8 cellular contexts compared by ENCODE assay signal in the genomic region with DNA sequence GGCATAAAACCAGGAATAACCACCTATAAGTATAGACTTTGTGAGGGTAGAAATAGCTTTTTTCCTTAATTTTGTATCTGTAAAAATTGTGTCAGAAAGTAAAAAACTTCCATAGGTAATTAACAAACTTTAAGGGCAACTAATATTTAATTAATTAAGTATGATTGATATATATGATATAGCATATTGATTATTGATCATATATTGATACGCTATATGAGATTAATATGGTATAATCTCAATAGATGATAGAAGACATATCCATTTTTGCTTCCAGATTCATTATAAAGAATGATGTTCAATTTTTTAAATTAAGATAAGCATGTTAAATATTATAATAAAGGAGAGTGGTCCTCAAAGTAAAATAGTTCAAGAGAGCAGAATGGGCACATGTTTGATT.
"Had no signal": no experiment of that assay in that cellular context is flagged by ENCODE, and none has a peak within 500 bp of the region (broad histone marks: within the 10 kb centered on the region; RNA-seq: fewer than 3 reads in every experiment).

No MANE protein-coding gene starts in this region.

- H3K9me3 Mint-ChIP-seq: HFFc6 had no signal

- H3K4me3 Mint-ChIP-seq: HFFc6, IgD-negative memory B cell had no signal

- H3K27ac Mint-ChIP-seq: HFFc6, IgD-negative memory B cell had no signal

- H3K4me3 ChIP-seq: GM23248, HAP-1 had no signal

- DNase-seq: GM23248, GOT3, H7, HFFc6, KG1 had no signal

- H3K36me3 ChIP-seq: HAP-1 had no signal

- H3K27ac ChIP-seq: GM23248, HL-60 had no signal

- H3K9ac ChIP-seq: GM23248 had no signal

- H3K4me1 ChIP-seq: HAP-1 had no signal

- H3K27me3 Mint-ChIP-seq: IgD-negative memory B cell had no signal

- H3K9me3 ChIP-seq: HAP-1 had no signal
